ENCODE assay signal across 14 cellular contexts in genomic region chr12:109732321-109733305, GRCh38. TPM values are rescaled to one million over a fixed set of nuclear protein-coding genes. Genes with fewer than 3 reads are reported as not detected.
A peak's percentile ranks its signal among the peaks of the same experiment; 100 is the strongest.
DNase-seq lines count a peak whose midpoint lies in the region; ATAC-seq and TF ChIP-seq lines count a peak whose summit lies in the region.
"Had no signal": no experiment of that assay in that cellular context is flagged by ENCODE, and none has a peak within 500 bp of the region (broad histone marks: within the 10 kb centered on the region; RNA-seq: fewer than 3 reads in every experiment).

No MANE protein-coding gene starts in this region.

- peaks cover 25% of the 10 kb centered on the region for H3K27me3 Mint-ChIP-seq in activated naive CD8-positive, alpha-beta T cell treated with anti-CD3 and anti-CD28 coated beads, Interleukin-2, amount 10 ng/mL, durations not matched to agents 7 days and 5 days
- peaks cover 23% of the 10 kb centered on the region for H3K27me3 Mint-ChIP-seq in activated naive CD8-positive, alpha-beta T cell treated with anti-CD3 and anti-CD28 coated beads, Interleukin-2, amount 50 U/mL, for 24 hours
- H3K27me3 Mint-ChIP-seq in chondrocyte (ENCODE audit: low read depth) (peaks cover 6% of the 10 kb centered on the region), progenitor cell of endocrine pancreas (peaks cover 18% of the 10 kb centered on the region)

- no peaks in the 10 kb centered on the region for H3K9me3 ChIP-seq in neural cell (ENCODE audit: low read length)
- H3K9me3 ChIP-seq in testis: no peaks in the 10 kb centered on the region

- ATAC-seq in activated naive CD8-positive, alpha-beta T cell treated with anti-CD3 and anti-CD28 coated beads, Interleukin-2, amount 10 ng/mL, durations not matched to agents 7 days and 5 days (ENCODE audit: low read depth): no peak
- ATAC-seq in activated naive CD8-positive, alpha-beta T cell treated with anti-CD3 and anti-CD28 coated beads, Interleukin-2, amount 50 U/mL, for 24 hours: no peak
- ATAC-seq in HG02840 (IDR thresholded peaks at IDR 0.05; ENCODE audit: low FRiP score, unreplicated experiment): no peak
- ATAC-seq: activated CD8-positive, alpha-beta T cell treated with anti-CD3 and anti-CD28 coated beads, Interleukin-2, amount 10 ng/mL, durations not matched to agents 7 days and 5 days; esophagus mucosa had no signal

- H3K36me3 ChIP-seq in neural cell (ENCODE audit: insufficient read depth, low read length): no peaks in the 10 kb centered on the region
- no peaks in the 10 kb centered on the region for H3K36me3 ChIP-seq in testis (ENCODE audit: low read depth, missing control alignments)

- no peak overlapping the region for H2AFZ ChIP-seq in neural cell (ENCODE audit: low read depth, low read length)
- H2AFZ ChIP-seq: hepatocyte had no signal

- H3K9me3 Mint-ChIP-seq in activated naive CD8-positive, alpha-beta T cell treated with anti-CD3 and anti-CD28 coated beads, Interleukin-2, amount 10 ng/mL, durations not matched to agents 7 days and 5 days: no peaks in the 10 kb centered on the region
- H3K9me3 Mint-ChIP-seq in activated naive CD8-positive, alpha-beta T cell treated with anti-CD3 and anti-CD28 coated beads, Interleukin-2, amount 50 U/mL, for 24 hours: no peaks in the 10 kb centered on the region
- H3K9me3 Mint-ChIP-seq in chondrocyte (ENCODE audit: low read depth) (no peaks in the 10 kb centered on the region), progenitor cell of endocrine pancreas (ENCODE audit: low read depth) (no peaks in the 10 kb centered on the region)

- H3K9ac ChIP-seq in neural cell (ENCODE audit: low read length): peak overlapping the region; percentile 42

- no peak overlapping the region for H3K4me3 ChIP-seq in neural cell (ENCODE audit: low read length)
- H3K4me3 ChIP-seq in testis: no peak overlapping the region
- no peak overlapping the region for H3K4me3 ChIP-seq in foreskin fibroblast (ENCODE audit: low read depth in 1 of 2, low read length in 2 of 2)
- H3K4me3 ChIP-seq: hepatocyte had no signal

- no peaks in the 10 kb centered on the region for H4K20me1 ChIP-seq in neural cell (ENCODE audit: insufficient read depth)

- no peak for TF ChIP-seq RAD21 in neural cell (conservative IDR thresholded peaks at IDR 0.05)

- H3K4me3 Mint-ChIP-seq in activated naive CD8-positive, alpha-beta T cell treated with anti-CD3 and anti-CD28 coated beads, Interleukin-2, amount 10 ng/mL, durations not matched to agents 7 days and 5 days: no peak overlapping the region
- H3K4me3 Mint-ChIP-seq in activated naive CD8-positive, alpha-beta T cell treated with anti-CD3 and anti-CD28 coated beads, Interleukin-2, amount 50 U/mL, for 24 hours: no peak overlapping the region
- H3K4me3 Mint-ChIP-seq in chondrocyte (ENCODE audit: unreplicated experiment) (no peak overlapping the region), progenitor cell of endocrine pancreas (ENCODE audit: low read depth) (no peak overlapping the region)
- H3K4me3 Mint-ChIP-seq: activated CD8-positive, alpha-beta T cell treated with anti-CD3 and anti-CD28 coated beads, Interleukin-2, amount 10 ng/mL, durations not matched to agents 7 days and 5 days had no signal

- no peak for TF ChIP-seq POLR2A in testis (IDR thresholded peaks at IDR 0.05)

- H3K27me3 ChIP-seq in neural cell (ENCODE audit: insufficient read depth, low read depth, low read length): no peaks in the 10 kb centered on the region
- no peaks in the 10 kb centered on the region for H3K27me3 ChIP-seq in testis
- H3K27me3 ChIP-seq: hepatocyte had no signal

- no peaks in the 10 kb centered on the region for H3K4me1 ChIP-seq in testis

- intact Hi-C loops in testis (cut with DNase I; ENCODE audit: low total_unique reads): no loop called here

- H3K27ac ChIP-seq in neural cell (ENCODE audit: low read length) (peak overlapping the region; percentile 57), testis (no peak overlapping the region)
- H3K27ac ChIP-seq: hepatocyte had no signal

- POLR2A ChIA-PET in activated naive CD8-positive, alpha-beta T cell treated with anti-CD3 and anti-CD28 coated beads, Interleukin-2, amount 10 ng/mL, durations not matched to agents 7 days and 5 days (lab: Charles Lee): no interaction called here

- TF ChIP-seq CTCF in chondrocyte (IDR thresholded peaks at IDR 0.05) (no peak), neural cell (IDR thresholded peaks at IDR 0.05; ENCODE audit: poor library complexity, severe bottlenecking) (no peak), testis (IDR thresholded peaks at IDR 0.05) (no peak), foreskin fibroblast (IDR thresholded peaks at IDR 0.05; ENCODE audit: low read depth, low read length) (no peak), progenitor cell of endocrine pancreas (IDR thresholded peaks at IDR 0.05; ENCODE audit: unreplicated experiment) (no peak)

- peaks cover 46% of the 10 kb centered on the region for H3K79me2 ChIP-seq in neural cell (replicated peaks; ENCODE audit: insufficient read depth, low read length)

- no peaks in the 10 kb centered on the region for H3F3A ChIP-seq in neural cell (ENCODE audit: insufficient read depth, low read length, poor library complexity, severe bottlenecking)

- no peaks in the 10 kb centered on the region for H3K36me3 Mint-ChIP-seq in activated naive CD8-positive, alpha-beta T cell treated with anti-CD3 and anti-CD28 coated beads, Interleukin-2, amount 10 ng/mL, durations not matched to agents 7 days and 5 days
- H3K36me3 Mint-ChIP-seq in activated naive CD8-positive, alpha-beta T cell treated with anti-CD3 and anti-CD28 coated beads, Interleukin-2, amount 50 U/mL, for 24 hours (ENCODE audit: low read depth): no peaks in the 10 kb centered on the region
- H3K36me3 Mint-ChIP-seq in chondrocyte (ENCODE audit: low read depth): no peaks in the 10 kb centered on the region
- H3K36me3 Mint-ChIP-seq in progenitor cell of endocrine pancreas (ENCODE audit: insufficient read depth): no peaks in the 10 kb centered on the region

- H3K4me2 ChIP-seq in neural cell (ENCODE audit: low read length): no peak overlapping the region
- H3K4me2 ChIP-seq: hepatocyte had no signal

- no peaks in the 10 kb centered on the region for H3K9me2 ChIP-seq in neural cell (ENCODE audit: insufficient read depth, low read length)

- peak; percentile 38 for TF ChIP-seq EP300 in neural cell (conservative IDR thresholded peaks at IDR 0.05; ENCODE audit: poor library complexity, severe bottlenecking)

- WGBS in testis, 2 donors: 56 to 82% methylated on average over 21 of the region's 21 CpGs

- DNase-seq in activated naive CD8-positive, alpha-beta T cell treated with anti-CD3 and anti-CD28 coated beads, Interleukin-2, amount 10 ng/mL, durations not matched to agents 7 days and 5 days: peak; percentile 13
- no peak for DNase-seq in activated naive CD8-positive, alpha-beta T cell treated with anti-CD3 and anti-CD28 coated beads, Interleukin-2, amount 50 U/mL, for 24 hours
- DNase-seq in chondrocyte (ENCODE audit: low spot score) (peak; percentile 38), testis (peak; percentile 17), foreskin fibroblast (no peak), progenitor cell of endocrine pancreas (ENCODE audit: low spot score, unreplicated experiment) (no peak)
- DNase-seq: activated CD8-positive, alpha-beta T cell treated with anti-CD3 and anti-CD28 coated beads, Interleukin-2, amount 10 ng/mL, durations not matched to agents 7 days and 5 days; dermis blood vessel endothelial cell; NCI-H2107; NCI-H82 had no signal

- H3K27ac Mint-ChIP-seq in activated naive CD8-positive, alpha-beta T cell treated with anti-CD3 and anti-CD28 coated beads, Interleukin-2, amount 10 ng/mL, durations not matched to agents 7 days and 5 days: no peak overlapping the region
- H3K27ac Mint-ChIP-seq in activated naive CD8-positive, alpha-beta T cell treated with anti-CD3 and anti-CD28 coated beads, Interleukin-2, amount 50 U/mL, for 24 hours: no peak overlapping the region
- H3K27ac Mint-ChIP-seq in chondrocyte (ENCODE audit: unreplicated experiment): no peak overlapping the region
- H3K27ac Mint-ChIP-seq in progenitor cell of endocrine pancreas: no peak overlapping the region
- H3K27ac Mint-ChIP-seq: activated CD8-positive, alpha-beta T cell treated with anti-CD3 and anti-CD28 coated beads, Interleukin-2, amount 10 ng/mL, durations not matched to agents 7 days and 5 days had no signal

- no peaks in the 10 kb centered on the region for H3K4me1 Mint-ChIP-seq in activated naive CD8-positive, alpha-beta T cell treated with anti-CD3 and anti-CD28 coated beads, Interleukin-2, amount 10 ng/mL, durations not matched to agents 7 days and 5 days
- no peaks in the 10 kb centered on the region for H3K4me1 Mint-ChIP-seq in activated naive CD8-positive, alpha-beta T cell treated with anti-CD3 and anti-CD28 coated beads, Interleukin-2, amount 50 U/mL, for 24 hours
- H3K4me1 Mint-ChIP-seq in chondrocyte (ENCODE audit: low read depth) (peaks cover 14% of the 10 kb centered on the region), progenitor cell of endocrine pancreas (ENCODE audit: low read depth) (peaks cover 14% of the 10 kb centered on the region)

TF ChIP-seq in neural cell, 6 proteins besides CTCF, POLR2A, EP300 and RAD21:
- TF ChIP-seq POLR2AphosphoS5 (IDR thresholded peaks at IDR 0.05) (peak; percentile 46), TAF1 (IDR thresholded peaks at IDR 0.05; ENCODE audit: low read depth) (no peak), MXI1 (conservative IDR thresholded peaks at IDR 0.05; ENCODE audit: poor library complexity, severe bottlenecking) (no peak)

RNA-seq across cellular contexts. Expression of gene FAM222A, which starts 19.0 kb away (rescaled TPM):
- 1 to 10 TPM in 1 of 2 experiments, under 1 TPM in 1; 0.96 to 1.1 TPM for total RNA-seq in activated naive CD8-positive, alpha-beta T cell treated with anti-CD3 and anti-CD28 coated beads, Interleukin-2, amount 10 ng/mL, durations not matched to agents 7 days and 5 days
- total RNA-seq in chondrocyte (1.0 to 1.5 TPM (median 1.2 TPM) in 3 replicates), testis (10 to 100 TPM; 75.7 to 78.6 TPM), progenitor cell of endocrine pancreas (11.6 and 12.7 TPM in 2 replicates)
- polyA plus RNA-seq in neural cell (6.4 and 8.5 TPM in 2 replicates), testis (ENCODE audit: insufficient read depth, low read depth, low replicate concordance) (34.5 TPM)
- 14.9 and 15.6 TPM in 2 replicates for polyA minus RNA-seq in neural cell

Comparison
In these comparisons a context has a peak if more than half of its experiments do, and no peak if none do; other contexts are left out.
1. DNase-seq: peak in activated naive CD8-positive, alpha-beta T cell treated with anti-CD3 and anti-CD28 coated beads, Interleukin-2, amount 10 ng/mL, durations not matched to agents 7 days and 5 days (single experiment), chondrocyte (single experiment) and testis (single experiment); none in activated naive CD8-positive, alpha-beta T cell treated with anti-CD3 and anti-CD28 coated beads, Interleukin-2, amount 50 U/mL, for 24 hours (single experiment), foreskin fibroblast (0 of 2) and progenitor cell of endocrine pancreas (single experiment).